In the genomic region with DNA sequence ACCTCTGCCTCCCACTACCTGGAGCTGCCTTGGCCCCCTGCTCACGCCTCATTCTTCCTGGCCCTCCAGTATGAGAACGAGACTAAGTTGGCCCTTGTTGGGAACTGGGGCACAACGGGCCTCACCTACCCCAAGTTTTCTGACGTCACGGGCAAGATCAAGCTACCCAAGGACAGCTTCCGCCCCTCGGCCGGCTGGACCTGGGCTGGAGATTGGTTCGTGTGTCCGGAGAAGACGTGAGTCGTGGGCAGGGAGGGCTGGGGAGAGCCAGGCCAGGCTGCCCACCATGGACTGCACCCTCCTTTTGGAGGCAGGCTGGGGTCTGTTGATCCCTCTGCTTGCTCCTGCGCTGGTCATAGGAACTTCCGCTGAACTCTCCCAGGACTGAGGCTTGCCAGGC, we compare ENCODE assay signal across 7 cellular contexts.
"Had no signal": no experiment of that assay in that cellular context is flagged by ENCODE, and none has a peak within 500 bp of the region (broad histone marks: within the 10 kb centered on the region; RNA-seq: fewer than 3 reads in every experiment).

No MANE protein-coding gene starts in this region.

- H3K27ac ChIP-seq: HL-60, KMS-11 had no signal

- DNase-seq: IMR-90, KBM-7, KG1 had no signal

- ATAC-seq: K562 had no signal

- FAIRE-seq: HTR-8/SVneo, K562 had no signal

- H3K9ac ChIP-seq: KMS-11 had no signal

- H3K4me3 ChIP-seq: K562 had no signal

- H3K4me2 ChIP-seq: KMS-11 had no signal
